Comparison of ENCODE assay signal across 7 cellular contexts in genomic region chr2:37711308-37711731, GRCh38. TPM values are rescaled to one million over a fixed set of nuclear protein-coding genes. Genes with fewer than 3 reads are reported as not detected.
DNase-seq lines count a peak whose midpoint lies in the region; ATAC-seq lines count a peak whose summit lies in the region.

No MANE protein-coding gene starts in this region.

- H3K4me3 ChIP-seq in Jurkat, Clone E6-1 (ENCODE audit: low read length): no peak overlapping the region

- ATAC-seq in GM18909 (IDR thresholded peaks at IDR 0.05; ENCODE audit: poor library complexity, unreplicated experiment) (peak; percentile 68), GM21737 (IDR thresholded peaks at IDR 0.05; ENCODE audit: unreplicated experiment) (no peak)

- DNase-seq in Jurkat, Clone E6-1 (ENCODE audit: low read depth, low spot score): peak; percentile 48
- DNase-seq in activated T-helper 1 cell treated with Interleukin-2 at 50 U/mL for 16 hours (ENCODE audit: low read depth): peak; percentile 7
- peak; percentile 96 for DNase-seq in kidney tubule cell (ENCODE audit: low spot score)
- no peak for DNase-seq in NCI-H2196 treated with DMSO at 0.1 percent for 48 hours (lab: John Stamatoyannopoulos, UW; ENCODE audit: unreplicated experiment)
- no peak for DNase-seq in HuH-7.5 (ENCODE audit: low spot score)

RNA-seq across cellular contexts. Expression of gene CDC42EP3, which starts 39.9 kb away (rescaled TPM):
- 6.7 TPM for polyA plus RNA-seq in Jurkat, Clone E6-1 (2012; ENCODE audit: insufficient read depth, insufficient read length)

Comparison
In these comparisons a context has a peak if more than half of its experiments do, and no peak if none do; other contexts are left out.
1. DNase-seq: peak in Jurkat, Clone E6-1 (single experiment), activated T-helper 1 cell treated with Interleukin-2 at 50 U/mL for 16 hours (single experiment) and kidney tubule cell (single experiment); none in NCI-H2196 treated with DMSO at 0.1 percent for 48 hours (single experiment) and HuH-7.5 (single experiment).